Comparison of ENCODE assay signal across 20 cellular contexts in the genomic region with DNA sequence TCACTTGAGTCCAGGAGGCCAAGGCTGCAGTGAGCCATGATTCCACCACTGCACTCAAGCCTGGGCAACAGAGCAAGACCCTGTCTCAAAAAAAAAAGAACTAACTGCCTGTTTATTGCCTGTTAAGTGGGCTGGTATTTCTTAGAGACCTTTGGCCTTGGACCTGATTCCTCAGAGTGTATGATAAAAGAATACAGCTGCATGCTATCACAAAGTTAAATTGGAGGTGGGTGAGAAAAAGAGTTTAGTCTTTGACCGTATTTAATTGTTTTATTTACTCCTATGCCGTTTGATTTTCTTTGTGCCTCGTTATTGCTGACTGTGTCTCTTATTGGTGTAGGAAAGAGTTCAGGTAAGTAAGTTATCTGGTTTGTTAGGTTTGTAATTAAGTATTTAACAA. TPM values are rescaled to one million over a fixed set of nuclear protein-coding genes. Genes with fewer than 3 reads are reported as not detected.
DNase-seq lines count a peak whose midpoint lies in the region; ATAC-seq, FAIRE-seq and TF ChIP-seq lines count a peak whose summit lies in the region.
"Had no signal": no experiment of that assay in that cellular context is flagged by ENCODE, and none has a peak within 500 bp of the region (broad histone marks: within the 10 kb centered on the region; RNA-seq: fewer than 3 reads in every experiment).

No MANE protein-coding gene starts in this region.

- H3K27ac ChIP-seq in HepG2 (ENCODE audit: extremely low read length, insufficient read depth, low read length) (no peak overlapping the region), right lobe of liver (no peak overlapping the region), small intestine (ENCODE audit: low read depth in 1 of 2, low read length in 1 of 2) (peak overlapping the region in 1 of 2 donors; percentile 30)
- H3K27ac ChIP-seq: C4-2B had no signal

- TF ChIP-seq CTCF in HepG2 (CRISPR knock-in tag; IDR thresholded peaks at IDR 0.05) (no peak), right lobe of liver (IDR thresholded peaks at IDR 0.05) (no peak)

- H3K9me3 Mint-ChIP-seq in activated T-helper 17 cell treated with anti-CD3 and anti-CD28 coated beads, Interleukin-2, amount 50 U/mL, for 72 hours, result no peaks in the 10 kb centered on the region
- H3K9me3 Mint-ChIP-seq: CD4-positive, alpha-beta T cell; IgD-negative memory B cell had no signal

- H2AFZ ChIP-seq in HepG2 (ENCODE audit: low read length), result no peak overlapping the region

- no peaks in the 10 kb centered on the region for H4K20me1 ChIP-seq in HepG2 (ENCODE audit: insufficient read depth, low read length)

- H3K4me1 Mint-ChIP-seq in activated T-helper 17 cell treated with anti-CD3 and anti-CD28 coated beads, Interleukin-2, amount 50 U/mL, for 72 hours, result peaks cover 8% of the 10 kb centered on the region

- H3K36me3 ChIP-seq in HepG2 (replicated peaks in 1 of 2; ENCODE audit: control insufficient read depth in 1 of 2, insufficient read depth in 2 of 2, low read length in 2 of 2), result peaks cover 7 to 55% of the 10 kb centered on the region in 2 experiments
- peaks cover 0 to 41% (median 17%) of the 10 kb centered on the region in 4 donors for H3K36me3 ChIP-seq in right lobe of liver
- H3K36me3 ChIP-seq in small intestine (ENCODE audit: control insufficient read depth in 2 of 2, insufficient read depth in 2 of 2, low read length in 2 of 2), result peaks cover 10 to 11% of the 10 kb centered on the region in 2 donors

- no peak overlapping the region for H3K4me3 Mint-ChIP-seq in activated T-helper 17 cell treated with anti-CD3 and anti-CD28 coated beads, Interleukin-2, amount 50 U/mL, for 72 hours
- H3K4me3 Mint-ChIP-seq: CD4-positive, alpha-beta T cell; IgD-negative memory B cell had no signal

- H3K9ac ChIP-seq in HepG2 (ENCODE audit: insufficient read depth, low read depth, low read length), result no peak overlapping the region

- BruUV-seq in HepG2 (replicated peaks; lab: Mats Ljungman, UMichigan), result no TSS peak

- H3K27me3 ChIP-seq in HepG2 (ENCODE audit: control insufficient read depth in 1 of 2, insufficient read depth in 2 of 2, low read length in 2 of 2) (no peaks in the 10 kb centered on the region; a peak in 1 of 5 replicates), right lobe of liver (no peaks in the 10 kb centered on the region), small intestine (ENCODE audit: control insufficient read depth in 2 of 2, insufficient read depth in 2 of 2, low read length in 2 of 2) (no peaks in the 10 kb centered on the region)

- TF ChIP-seq EP300 in HepG2 (IDR thresholded peaks at IDR 0.05; ENCODE audit: low read depth in 2 of 2, low read length in 2 of 2) (no peak), HepG2 (CRISPR knock-in tag; IDR thresholded peaks at IDR 0.05; ENCODE audit: borderline replicate concordance) (no peak)

- POLR2A ChIA-PET in HepG2 (lab: Yijun Ruan, JAX), result no interaction called here

- no peak for TF ChIP-seq POLR2A in HepG2 (IDR thresholded peaks at IDR 0.05; ENCODE audit: insufficient read depth in 1 of 2, low read depth in 2 of 2, low read length in 2 of 2)
- no peak for TF ChIP-seq POLR2A in right lobe of liver (IDR thresholded peaks at IDR 0.05)

- in situ Hi-C loops in HepG2 (cut with HindIII; ENCODE audit: extremely low pct_ligation_motif_present, low pct_unique_long_range_greater_than_20kb), result no loop called here

- H3K4me3 ChIP-seq in HepG2 (replicated peaks in 1 of 3; ENCODE audit: insufficient read depth in 1 of 3, low read depth in 2 of 3, low read length in 3 of 3), result no peak overlapping the region
- H3K4me3 ChIP-seq in right lobe of liver, result no peak overlapping the region
- no peak overlapping the region for H3K4me3 ChIP-seq in small intestine (ENCODE audit: low read depth in 1 of 2, low read length in 2 of 2)

- H3K4me1 ChIP-seq in HepG2 (ENCODE audit: insufficient read depth, low read length), result peaks cover 2% of the 10 kb centered on the region
- no peaks in the 10 kb centered on the region for H3K4me1 ChIP-seq in right lobe of liver
- peaks cover 0 to 2% of the 10 kb centered on the region in 2 donors for H3K4me1 ChIP-seq in small intestine (ENCODE audit: control insufficient read depth in 2 of 2, insufficient read depth in 1 of 2, low read depth in 1 of 2, low read length in 1 of 2)

- peaks cover under 1% of the 10 kb centered on the region for H3K79me2 ChIP-seq in HepG2 (ENCODE audit: insufficient read depth, low read length)

- no peaks in the 10 kb centered on the region for H3K27me3 Mint-ChIP-seq in activated T-helper 17 cell treated with anti-CD3 and anti-CD28 coated beads, Interleukin-2, amount 50 U/mL, for 72 hours
- H3K27me3 Mint-ChIP-seq: CD4-positive, alpha-beta T cell; IgD-negative memory B cell had no signal

- 95% methylated on average over 3 of the region's 3 CpGs for whole genome bisulfite sequencing in HepG2 (ENCODE audit: low lambda C conversion rate)
- 79% methylated on average over 3 of the region's 3 CpGs for WGBS in right lobe of liver (ENCODE audit: insufficient coverage, low coverage, low lambda C conversion rate, missing lambda C conversion rate)
- WGBS in small intestine, 3 donors, result 26 to 73% (median 30%) methylated on average over 3 of the region's 3 CpGs

- ATAC-seq in HepG2 (no peak), right lobe of liver (no peak), GM21423 (IDR thresholded peaks at IDR 0.05; ENCODE audit: unreplicated experiment) (no peak)
- ATAC-seq in activated T-helper 17 cell treated with anti-CD3 and anti-CD28 coated beads, Interleukin-2, amount 50 U/mL, for 72 hours (replicated peaks), result no peak
- ATAC-seq: HCT116 had no signal

- no peak overlapping the region for H3K4me2 ChIP-seq in HepG2 (ENCODE audit: low read depth, low read length)

- intact Hi-C loops in HepG2 (cut with micrococcal nuclease; ENCODE audit: unreplicated experiment), result no loop called here
- intact Hi-C loops in right lobe of liver (cut with DNase I), result no loop called here

- H3K36me3 Mint-ChIP-seq in activated T-helper 17 cell treated with anti-CD3 and anti-CD28 coated beads, Interleukin-2, amount 50 U/mL, for 72 hours (ENCODE audit: low read depth), result peaks cover 85% of the 10 kb centered on the region
- H3K36me3 Mint-ChIP-seq: IgD-negative memory B cell had no signal

- FAIRE-seq in HepG2 (lab: Jason Lieb, UNC), result no peak
- FAIRE-seq in small intestine (lab: Jason Lieb, UNC), result no peak
- FAIRE-seq: D721Med, G401.6, GM12891, HTR-8/SVneo had no signal

- CTCF ChIA-PET in HepG2 (lab: Yijun Ruan, JAX; ENCODE audit: low intra/inter-chr PET ratio, low total read pairs), result no interaction called here

- peak overlapping the region; percentile 15 for H3K27ac Mint-ChIP-seq in activated T-helper 17 cell treated with anti-CD3 and anti-CD28 coated beads, Interleukin-2, amount 50 U/mL, for 72 hours
- H3K27ac Mint-ChIP-seq: CD4-positive, alpha-beta T cell; IgD-negative memory B cell had no signal

- no peak for DNase-seq in HepG2 (ENCODE audit: low spot score)
- no peak for DNase-seq in right lobe of liver
- peak; percentile 82 for DNase-seq in small intestine
- DNase-seq in Ammon's horn (ENCODE audit: low spot score), result no peak
- no peak for DNase-seq in kidney glomerular epithelial cell (lab: John Stamatoyannopoulos, UW)
- DNase-seq: 8988T; ACHN; Caco-2; CD4-positive, alpha-beta T cell; GOT3; H7 had no signal

- TF ChIP-seq RAD21 in HepG2 (CRISPR knock-in tag; IDR thresholded peaks at IDR 0.05), result no peak

- H3K9me3 ChIP-seq in HepG2 (ENCODE audit: low read length), result no peaks in the 10 kb centered on the region
- no peaks in the 10 kb centered on the region for H3K9me3 ChIP-seq in right lobe of liver
- no peaks in the 10 kb centered on the region for H3K9me3 ChIP-seq in small intestine (ENCODE audit: control insufficient read depth, low read depth)
- H3K9me3 ChIP-seq: Caco-2 had no signal

RNA-seq across cellular contexts. Expression of a gene that starts 25.3 kb away (rescaled TPM):
- total RNA-seq in HepG2 (2016; rRNA removed; fragmentation: Illumina TruSeq; extraction: Trizol), result 9.8 and 25.2 TPM in 2 replicates
- 1.6 and 2.4 TPM in 2 replicates for total RNA-seq in HepG2 (2016; cell fraction: cytosol; rRNA removed; fragmentation: Illumina TruSeq; extraction: Trizol; ENCODE audit: low read depth)
- 11.2 and 21.8 TPM in 2 replicates for total RNA-seq in HepG2 (2016; cell fraction: insoluble cytoplasmic fraction; rRNA removed; fragmentation: Illumina TruSeq; extraction: Trizol)
- total RNA-seq in HepG2 (2016; cell fraction: membrane; rRNA removed; fragmentation: Illumina TruSeq; extraction: Trizol), result 5.2 and 5.7 TPM in 2 replicates
- 53.6 and 61.6 TPM in 2 replicates for total RNA-seq in HepG2 (2016; cell fraction: nucleus; rRNA removed; fragmentation: Illumina TruSeq; extraction: Trizol)
- polyA plus RNA-seq in HepG2 (2011; rRNA removed), result 21.6 and 22.9 TPM in 2 replicates
- polyA plus RNA-seq in HepG2 (2011; cell fraction: cytosol; rRNA removed), result 14.4 and 15.5 TPM in 2 replicates
- polyA plus RNA-seq in HepG2 (2011; cell fraction: nucleus; rRNA removed), result 117 and 122 TPM in 2 replicates
- polyA plus RNA-seq in HepG2 (2012), result 15.6 and 16.7 TPM in 2 replicates
- 0.78 and 0.86 TPM in 2 replicates for polyA plus RNA-seq in HepG2 (2016; cell fraction: cytosol; fragmentation: Illumina TruSeq; extraction: Trizol; ENCODE audit: low read depth)
- 7.6 and 8.8 TPM in 2 replicates for polyA plus RNA-seq in HepG2 (2016; cell fraction: insoluble cytoplasmic fraction; fragmentation: Illumina TruSeq; extraction: Trizol; ENCODE audit: low read depth)
- 3.2 and 3.3 TPM in 2 replicates for polyA plus RNA-seq in HepG2 (2016; cell fraction: membrane; fragmentation: Illumina TruSeq; extraction: Trizol; ENCODE audit: low read depth)
- polyA plus RNA-seq in HepG2 (2016; cell fraction: nucleus; fragmentation: Illumina TruSeq; extraction: Trizol; ENCODE audit: insufficient read depth, low read depth), result 60.1 and 76.3 TPM in 2 replicates
- 25.0 and 30.6 TPM in 2 replicates for polyA minus RNA-seq in HepG2 (2011; rRNA and poly(A)+ RNA removed; ENCODE audit: low replicate concordance)
- polyA minus RNA-seq in HepG2 (2011; cell fraction: cytosol; rRNA and poly(A)+ RNA removed), result 22.8 and 24.8 TPM in 2 replicates
- polyA minus RNA-seq in HepG2 (2011; cell fraction: nucleus; rRNA and poly(A)+ RNA removed), result 128 and 146 TPM in 2 replicates
- total RNA-seq in right lobe of liver, result 10 to 100 TPM in 4 of 6 experiments, 1 to 10 TPM in 2; 8.0 to 13.5 (median 12.4) TPM
- 10 to 100 TPM; 14.8 to 15.0 TPM for total RNA-seq in activated T-helper 17 cell treated with anti-CD3 and anti-CD28 coated beads, Interleukin-2, amount 50 U/mL, for 72 hours
- 1 to 10 TPM; 2.7 to 4.1 (median 3.1) TPM for polyA plus RNA-seq in small intestine

RNA-seq across cellular contexts. Expression of a gene that starts 34.9 kb away (rescaled TPM):
- total RNA-seq in HepG2 (2016; rRNA removed; fragmentation: Illumina TruSeq; extraction: Trizol) (7.3 and 16.4 TPM in 2 replicates), right lobe of liver (10 to 100 TPM in 2 of 6 experiments, 1 to 10 TPM in 4; 7.1 to 10.9 (median 9.1) TPM)
- 1.8 TPM in 2 replicates for total RNA-seq in HepG2 (2016; cell fraction: cytosol; rRNA removed; fragmentation: Illumina TruSeq; extraction: Trizol; ENCODE audit: low read depth)
- total RNA-seq in HepG2 (2016; cell fraction: insoluble cytoplasmic fraction; rRNA removed; fragmentation: Illumina TruSeq; extraction: Trizol), result 6.3 and 13.8 TPM in 2 replicates
- total RNA-seq in HepG2 (2016; cell fraction: membrane; rRNA removed; fragmentation: Illumina TruSeq; extraction: Trizol), result 5.9 and 7.7 TPM in 2 replicates
- total RNA-seq in HepG2 (2016; cell fraction: nucleus; rRNA removed; fragmentation: Illumina TruSeq; extraction: Trizol), result 17.9 and 18.0 TPM in 2 replicates
- polyA plus RNA-seq in HepG2 (2011; rRNA removed) (9.3 and 10.9 TPM in 2 replicates), small intestine (1 to 10 TPM; 3.2 to 6.1 (median 4.9) TPM)
- polyA plus RNA-seq in HepG2 (2011; cell fraction: cytosol; rRNA removed), result 4.4 and 7.4 TPM in 2 replicates
- polyA plus RNA-seq in HepG2 (2011; cell fraction: nucleus; rRNA removed), result 9.6 and 11.6 TPM in 2 replicates
- 8.5 and 10.8 TPM in 2 replicates for polyA plus RNA-seq in HepG2 (2012)
- polyA plus RNA-seq in HepG2 (2016; cell fraction: cytosol; fragmentation: Illumina TruSeq; extraction: Trizol; ENCODE audit: low read depth), result 0.23 and 0.26 TPM in 2 replicates
- polyA plus RNA-seq in HepG2 (2016; cell fraction: insoluble cytoplasmic fraction; fragmentation: Illumina TruSeq; extraction: Trizol; ENCODE audit: low read depth), result 12.0 TPM in 2 replicates
- polyA plus RNA-seq in HepG2 (2016; cell fraction: membrane; fragmentation: Illumina TruSeq; extraction: Trizol; ENCODE audit: low read depth), result 1.4 and 1.5 TPM in 2 replicates
- polyA plus RNA-seq in HepG2 (2016; cell fraction: nucleus; fragmentation: Illumina TruSeq; extraction: Trizol; ENCODE audit: insufficient read depth, low read depth), result 20.3 and 21.4 TPM in 2 replicates
- 8.0 and 18.6 TPM in 2 replicates for polyA minus RNA-seq in HepG2 (2011; rRNA and poly(A)+ RNA removed; ENCODE audit: low replicate concordance)
- polyA minus RNA-seq in HepG2 (2011; cell fraction: cytosol; rRNA and poly(A)+ RNA removed), result 8.3 and 12.6 TPM in 2 replicates
- polyA minus RNA-seq in HepG2 (2011; cell fraction: nucleus; rRNA and poly(A)+ RNA removed), result 38.0 and 39.0 TPM in 2 replicates
- 10 to 100 TPM; 22.1 to 27.5 TPM for total RNA-seq in activated T-helper 17 cell treated with anti-CD3 and anti-CD28 coated beads, Interleukin-2, amount 50 U/mL, for 72 hours
